9 cellular contexts compared by ENCODE assay signal in genomic region chr1:89198081-89198480, GRCh38. TPM values are rescaled to one million over a fixed set of nuclear protein-coding genes. Genes with fewer than 3 reads are reported as not detected.
DNase-seq lines count a peak whose midpoint lies in the region; ATAC-seq and TF ChIP-seq lines count a peak whose summit lies in the region.
"Had no signal": no experiment of that assay in that cellular context is flagged by ENCODE, and none has a peak within 500 bp of the region (broad histone marks: within the 10 kb centered on the region; RNA-seq: fewer than 3 reads in every experiment).

No MANE protein-coding gene starts in this region.

- H3K4me2 ChIP-seq in mesendoderm (ENCODE audit: low read length): no peak overlapping the region

- no peaks in the 10 kb centered on the region for H3K27me3 Mint-ChIP-seq in activated CD4-positive, alpha-beta T cell treated with anti-CD3 and anti-CD28 coated beads, Interleukin-2, amount 10 ng/mL, durations not matched to agents 7 days and 5 days

- H3K27ac ChIP-seq in ascending aorta: peak overlapping the region in 1 of 2 donors; percentile 59
- H3K27ac ChIP-seq in mesendoderm (ENCODE audit: low read depth, low read length): no peak overlapping the region
- H3K27ac ChIP-seq in thyroid gland: peak overlapping the region; percentile 39 to 57 (median 44)

- no peak overlapping the region for H3K4ac ChIP-seq in mesendoderm (ENCODE audit: low read depth, low read length)

- no peaks in the 10 kb centered on the region for H3K27me3 ChIP-seq in ascending aorta
- H3K27me3 ChIP-seq in mesendoderm (ENCODE audit: insufficient read depth, low read length, poor library complexity): no peaks in the 10 kb centered on the region
- no peaks in the 10 kb centered on the region for H3K27me3 ChIP-seq in thyroid gland

- peaks cover 68% of the 10 kb centered on the region for H3K4me1 Mint-ChIP-seq in activated CD4-positive, alpha-beta T cell treated with anti-CD3 and anti-CD28 coated beads, Interleukin-2, amount 10 ng/mL, durations not matched to agents 7 days and 5 days

- DNase-seq in activated CD4-positive, alpha-beta T cell treated with anti-CD3 and anti-CD28 coated beads, Interleukin-2, amount 10 ng/mL, durations not matched to agents 7 days and 5 days: no peak
- DNase-seq in activated CD4-positive, alpha-beta T cell treated with anti-CD3 and anti-CD28 coated beads, Interleukin-2, amount 50 U/mL, for 1 hour: no peak
- DNase-seq in ascending aorta (ENCODE audit: low spot score in 2 of 2) (no peak), mesendoderm (peak; percentile 77), thyroid gland (no peak), HT-29 (ENCODE audit: low spot score) (no peak)
- DNase-seq: NCI-H1105 treated with DMSO at 0.1 percent for 48 hours had no signal

- no CpG with 5 or more reads among the region's 8 CpGs for WGBS in mesendoderm (ENCODE audit: extremely low coverage, insufficient coverage, low lambda C conversion rate)
- WGBS in thyroid gland, 2 donors: 11 to 18% methylated on average over 8 of the region's 8 CpGs

- H3K4me3 Mint-ChIP-seq in activated CD4-positive, alpha-beta T cell treated with anti-CD3 and anti-CD28 coated beads, Interleukin-2, amount 10 ng/mL, durations not matched to agents 7 days and 5 days: peak overlapping the region; percentile 90

- no peaks in the 10 kb centered on the region for H3K9me3 ChIP-seq in ascending aorta
- no peaks in the 10 kb centered on the region for H3K9me3 ChIP-seq in thyroid gland

- no peak overlapping the region for H2BK120ac ChIP-seq in mesendoderm (ENCODE audit: low read depth, low read length)

- intact Hi-C loops in ascending aorta (cut with DNase I): no loop called here
- intact Hi-C loops in thyroid gland (cut with DNase I): no loop called here

- H4K5ac ChIP-seq in mesendoderm (ENCODE audit: low read length): no peak overlapping the region

- no peak overlapping the region for H2AK5ac ChIP-seq in mesendoderm (ENCODE audit: low read length)

- no peak overlapping the region for H3K9ac ChIP-seq in mesendoderm (ENCODE audit: low read length)

- H3K9me3 Mint-ChIP-seq in activated CD4-positive, alpha-beta T cell treated with anti-CD3 and anti-CD28 coated beads, Interleukin-2, amount 10 ng/mL, durations not matched to agents 7 days and 5 days: peaks cover 2% of the 10 kb centered on the region

- H4K8ac ChIP-seq in mesendoderm (ENCODE audit: low read depth, low read length): no peak overlapping the region

- H3K4me3 ChIP-seq in ascending aorta (peak overlapping the region; percentile 46 to 64), mesendoderm (ENCODE audit: low read length) (no peak overlapping the region), thyroid gland (replicated peaks in 1 of 3) (peak overlapping the region in 2 of 3 donors; percentile 33 to 35)

- H2BK15ac ChIP-seq in mesendoderm (replicated peaks; ENCODE audit: low read depth): no peak overlapping the region

- H3K79me1 ChIP-seq in mesendoderm (ENCODE audit: low read length): no peaks in the 10 kb centered on the region

- H3K79me2 ChIP-seq in mesendoderm (ENCODE audit: control insufficient read depth, insufficient read depth, low read length): no peaks in the 10 kb centered on the region

- ATAC-seq in GM18517 (IDR thresholded peaks at IDR 0.05; ENCODE audit: unreplicated experiment): no peak
- ATAC-seq in GM19452 (IDR thresholded peaks at IDR 0.05; ENCODE audit: unreplicated experiment): no peak

- peak overlapping the region; percentile 95 for H3K27ac Mint-ChIP-seq in activated CD4-positive, alpha-beta T cell treated with anti-CD3 and anti-CD28 coated beads, Interleukin-2, amount 10 ng/mL, durations not matched to agents 7 days and 5 days

- H3K36me3 ChIP-seq in ascending aorta (no peaks in the 10 kb centered on the region), mesendoderm (ENCODE audit: control insufficient read depth, insufficient read depth, low read length) (no peaks in the 10 kb centered on the region), thyroid gland (no peaks in the 10 kb centered on the region)

- H3K4me1 ChIP-seq in ascending aorta (no peaks in the 10 kb centered on the region), mesendoderm (ENCODE audit: control insufficient read depth, low read depth, low read length) (peaks cover 6% of the 10 kb centered on the region), thyroid gland (peaks cover 8 to 9% of the 10 kb centered on the region in 2 donors)

- TF ChIP-seq POLR2A in thyroid gland (IDR thresholded peaks at IDR 0.05): no peak

- CTCF ChIA-PET in activated CD4-positive, alpha-beta T cell treated with anti-CD3 and anti-CD28 coated beads, Interleukin-2, amount 10 ng/mL, durations not matched to agents 7 days and 5 days (lab: Charles Lee): interaction anchor here (0.9 to 1.8 kb wide), 5 partner anchors 14 to 185 kb away, joined by 3 to 4 read pairs (median 3); no protein-coding TSS in a partner anchor

- H2BK5ac ChIP-seq in mesendoderm (ENCODE audit: low read length): no peak overlapping the region

- no peak overlapping the region for H3K18ac ChIP-seq in mesendoderm (ENCODE audit: low read length)

- POLR2A ChIA-PET in activated CD4-positive, alpha-beta T cell treated with anti-CD3 and anti-CD28 coated beads, Interleukin-2, amount 10 ng/mL, durations not matched to agents 7 days and 5 days (lab: Charles Lee): interaction anchor here (0.6 kb wide), 1 partner anchor 129 kb away, joined by 3 read pairs; no protein-coding TSS in a partner anchor

- no peak overlapping the region for H3K23ac ChIP-seq in mesendoderm (ENCODE audit: low read length)

- H3K36me3 Mint-ChIP-seq in activated CD4-positive, alpha-beta T cell treated with anti-CD3 and anti-CD28 coated beads, Interleukin-2, amount 10 ng/mL, durations not matched to agents 7 days and 5 days (ENCODE audit: low read depth): peaks cover 66% of the 10 kb centered on the region

- no peak overlapping the region for H3K56ac ChIP-seq in mesendoderm (ENCODE audit: low read length)

- no peak for TF ChIP-seq CTCF in ascending aorta (IDR thresholded peaks at IDR 0.05)
- no peak for TF ChIP-seq CTCF in thyroid gland (IDR thresholded peaks at IDR 0.05)

RNA-seq across cellular contexts. Expression of gene GBP4, which starts 0.7 kb away (rescaled TPM):
- total RNA-seq in activated CD4-positive, alpha-beta T cell treated with anti-CD3 and anti-CD28 coated beads, Interleukin-2, amount 10 ng/mL, durations not matched to agents 7 days and 5 days: 100 to 1,000 TPM; 120 to 129 TPM
- 6.6 TPM for total RNA-seq in ascending aorta
- polyA plus RNA-seq in mesendoderm (2013, experiment 1 of 2): 0.14 TPM
- polyA plus RNA-seq in mesendoderm (2013, experiment 2 of 2): 0.03 TPM
- total RNA-seq in thyroid gland: 10 to 100 TPM in 2 of 4 donors, 1 to 10 TPM in 2; 2.5 to 11.0 (median 8.7) TPM
- total RNA-seq in HT-29 (2014; rRNA removed; shearing (Covaris generic)): 0.23 and 0.47 TPM in 2 replicates

RNA-seq across cellular contexts. Expression of gene GBP7, which starts 22.3 kb away (rescaled TPM):
- not detected for total RNA-seq in activated CD4-positive, alpha-beta T cell treated with anti-CD3 and anti-CD28 coated beads, Interleukin-2, amount 10 ng/mL, durations not matched to agents 7 days and 5 days
- not detected for total RNA-seq in ascending aorta
- not detected for polyA plus RNA-seq in mesendoderm (2013, experiment 1 of 2)
- polyA plus RNA-seq in mesendoderm (2013, experiment 2 of 2): not detected
- not detected for total RNA-seq in thyroid gland
- total RNA-seq in HT-29 (2014; rRNA removed; shearing (Covaris generic)): not detected in 2 replicates

Comparison
In these comparisons a context has a peak if more than half of its experiments do, and no peak if none do; other contexts are left out.
1. RNA of gene GBP4, which starts 0.7 kb away (total RNA-seq): 120 to 129 TPM in activated CD4-positive, alpha-beta T cell treated with anti-CD3 and anti-CD28 coated beads, Interleukin-2, amount 10 ng/mL, durations not matched to agents 7 days and 5 days; 2.5 to 11.0 TPM in thyroid gland, 6.6 TPM in ascending aorta (single experiment) and 0.23 to 0.47 TPM in HT-29; every median in the first group is over 10 times any median in the second.